11 cellular contexts compared by ENCODE assay signal in the genomic region with DNA sequence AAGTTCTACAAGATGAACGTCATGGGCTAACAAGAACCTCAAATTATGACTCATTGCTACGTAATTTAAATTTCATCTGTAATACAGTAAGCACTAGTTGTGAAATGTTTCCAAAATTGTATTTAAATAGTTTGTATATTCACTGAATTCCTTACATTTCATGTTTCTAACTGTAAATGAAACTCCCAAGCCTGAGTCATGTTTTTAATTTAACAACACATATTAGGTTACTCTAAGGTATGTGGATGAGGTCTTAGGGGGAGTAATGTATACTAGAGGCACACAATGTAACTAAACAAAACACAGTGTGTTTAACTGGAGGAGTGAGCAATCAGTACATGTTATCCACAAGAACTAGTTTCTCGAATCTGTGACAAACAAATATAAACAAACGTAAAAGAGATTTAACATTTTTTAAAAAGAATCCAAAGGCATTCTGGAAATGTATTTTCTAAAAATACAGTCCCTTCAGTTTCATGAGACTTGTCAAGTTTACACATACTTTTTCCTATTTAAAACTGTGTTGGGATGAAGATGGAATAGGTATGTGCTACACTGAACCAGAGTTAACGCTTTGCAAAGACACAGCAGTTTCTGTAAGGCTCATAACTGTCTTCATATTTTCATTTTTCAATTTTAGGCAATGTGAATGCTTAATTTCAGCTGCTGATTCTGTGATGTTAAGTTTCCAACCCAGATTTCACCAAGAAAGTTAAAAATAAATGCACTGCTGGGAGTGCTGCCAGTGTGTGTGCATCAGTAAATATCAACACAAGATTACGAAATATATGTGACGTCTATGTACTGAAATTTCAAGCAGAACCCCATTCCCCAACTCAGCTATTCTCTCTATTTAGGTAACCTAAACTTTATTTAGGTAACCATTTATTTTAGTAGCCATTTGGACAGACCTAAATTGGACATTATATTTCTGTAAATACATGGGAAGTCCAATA. TPM values are rescaled to one million over a fixed set of nuclear protein-coding genes. Genes with fewer than 3 reads are reported as not detected.
A peak's percentile ranks its signal among the peaks of the same experiment; 100 is the strongest.
DNase-seq lines count a peak whose midpoint lies in the region; ATAC-seq and TF ChIP-seq lines count a peak whose summit lies in the region.
"Had no signal": no experiment of that assay in that cellular context is flagged by ENCODE, and none has a peak within 500 bp of the region (broad histone marks: within the 10 kb centered on the region; RNA-seq: fewer than 3 reads in every experiment).

No MANE protein-coding gene starts in this region.

- no peak for ATAC-seq in activated CD8-positive, alpha-beta T cell treated with anti-CD3 and anti-CD28 coated beads for 36 hours
- no peak for ATAC-seq in activated CD8-positive, alpha-beta T cell treated with anti-CD3 and anti-CD28 coated beads, Interleukin-2, amount 10 ng/mL, durations not matched to agents 7 days and 5 days
- peak; percentile 49 to 62 for ATAC-seq in lower lobe of right lung
- ATAC-seq in GM21390 (IDR thresholded peaks at IDR 0.05; ENCODE audit: unreplicated experiment) = no peak

- POLR2A ChIA-PET in activated CD8-positive, alpha-beta T cell treated with anti-CD3 and anti-CD28 coated beads for 36 hours (lab: Charles Lee) = no interaction called here
- POLR2A ChIA-PET in activated CD8-positive, alpha-beta T cell treated with anti-CD3 and anti-CD28 coated beads, Interleukin-2, amount 10 ng/mL, durations not matched to agents 7 days and 5 days (lab: Charles Lee) = interaction anchor here (0.6 kb wide), 1 partner anchor 343 kb away, joined by 3 read pairs; no protein-coding TSS in a partner anchor

- H3K4me3 ChIP-seq in lower lobe of right lung (no peak overlapping the region), urinary bladder (ENCODE audit: low read depth, low read length) (no peak overlapping the region)

- no peaks in the 10 kb centered on the region for H3K27me3 Mint-ChIP-seq in activated CD8-positive, alpha-beta T cell treated with anti-CD3 and anti-CD28 coated beads for 36 hours
- H3K27me3 Mint-ChIP-seq in activated CD8-positive, alpha-beta T cell treated with anti-CD3 and anti-CD28 coated beads, Interleukin-2, amount 10 ng/mL, durations not matched to agents 7 days and 5 days (ENCODE audit: low read depth) = no peaks in the 10 kb centered on the region

- H3K27ac ChIP-seq in caudate nucleus (ENCODE audit: low read depth, low read length) (peak overlapping the region; percentile 39), lower lobe of right lung (peak overlapping the region; percentile 58), urinary bladder (ENCODE audit: low read depth) (peak overlapping the region; percentile 79)
- H3K27ac ChIP-seq: C4-2B had no signal

- no peak overlapping the region for H3K4me3 Mint-ChIP-seq in activated CD8-positive, alpha-beta T cell treated with anti-CD3 and anti-CD28 coated beads for 36 hours
- no peak overlapping the region for H3K4me3 Mint-ChIP-seq in activated CD8-positive, alpha-beta T cell treated with anti-CD3 and anti-CD28 coated beads, Interleukin-2, amount 10 ng/mL, durations not matched to agents 7 days and 5 days

- peaks cover 52% of the 10 kb centered on the region for H3K4me1 Mint-ChIP-seq in activated CD8-positive, alpha-beta T cell treated with anti-CD3 and anti-CD28 coated beads for 36 hours (ENCODE audit: low read depth)
- H3K4me1 Mint-ChIP-seq in activated CD8-positive, alpha-beta T cell treated with anti-CD3 and anti-CD28 coated beads, Interleukin-2, amount 10 ng/mL, durations not matched to agents 7 days and 5 days (ENCODE audit: low read depth) = peaks cover 28% of the 10 kb centered on the region

- DNase-seq in activated CD8-positive, alpha-beta T cell treated with anti-CD3 and anti-CD28 coated beads for 36 hours = no peak
- DNase-seq in activated CD8-positive, alpha-beta T cell treated with anti-CD3 and anti-CD28 coated beads, Interleukin-2, amount 10 ng/mL, durations not matched to agents 7 days and 5 days = no peak
- DNase-seq in caudate nucleus (lab: John Stamatoyannopoulos, UW) (no peak), lower lobe of right lung (no peak), NCI-H146 (lab: John Stamatoyannopoulos, UW) (no peak), NCI-H510A treated with DMSO at 0.1 percent for 48 hours (lab: John Stamatoyannopoulos, UW) (no peak)
- DNase-seq: NCI-H524 treated with DMSO at 0.1 percent for 48 hours, retina had no signal

- no peak for TF ChIP-seq CTCF in activated CD8-positive, alpha-beta T cell treated with anti-CD3 and anti-CD28 coated beads for 36 hours (IDR thresholded peaks at IDR 0.05)
- TF ChIP-seq CTCF in lower lobe of right lung (IDR thresholded peaks at IDR 0.05) = no peak

- peak overlapping the region; percentile 86 for H3K27ac Mint-ChIP-seq in activated CD8-positive, alpha-beta T cell treated with anti-CD3 and anti-CD28 coated beads for 36 hours
- H3K27ac Mint-ChIP-seq in activated CD8-positive, alpha-beta T cell treated with anti-CD3 and anti-CD28 coated beads, Interleukin-2, amount 10 ng/mL, durations not matched to agents 7 days and 5 days = no peak overlapping the region

- peaks cover 50% of the 10 kb centered on the region for H3K4me1 ChIP-seq in lower lobe of right lung
- H3K4me1 ChIP-seq in urinary bladder (ENCODE audit: insufficient read depth) = no peaks in the 10 kb centered on the region

- intact Hi-C loops in activated CD8-positive, alpha-beta T cell treated with anti-CD3 and anti-CD28 coated beads for 36 hours (cut with micrococcal nuclease) = no loop called here
- intact Hi-C loops in lower lobe of right lung (cut with DNase I) = no loop called here

- H3K27me3 ChIP-seq in lower lobe of right lung (ENCODE audit: low read depth) = no peaks in the 10 kb centered on the region

- H3K9me3 ChIP-seq in lower lobe of right lung = no peaks in the 10 kb centered on the region

- H3K9me3 Mint-ChIP-seq in activated CD8-positive, alpha-beta T cell treated with anti-CD3 and anti-CD28 coated beads for 36 hours = no peaks in the 10 kb centered on the region
- no peaks in the 10 kb centered on the region for H3K9me3 Mint-ChIP-seq in activated CD8-positive, alpha-beta T cell treated with anti-CD3 and anti-CD28 coated beads, Interleukin-2, amount 10 ng/mL, durations not matched to agents 7 days and 5 days (ENCODE audit: insufficient read depth)

- peaks cover 17% of the 10 kb centered on the region for H3K36me3 ChIP-seq in lower lobe of right lung
- H3K36me3 ChIP-seq in urinary bladder (ENCODE audit: insufficient read depth) = peaks cover 3% of the 10 kb centered on the region

- peaks cover 57% of the 10 kb centered on the region for H3K36me3 Mint-ChIP-seq in activated CD8-positive, alpha-beta T cell treated with anti-CD3 and anti-CD28 coated beads for 36 hours (ENCODE audit: low read depth)
- peaks cover 43% of the 10 kb centered on the region for H3K36me3 Mint-ChIP-seq in activated CD8-positive, alpha-beta T cell treated with anti-CD3 and anti-CD28 coated beads, Interleukin-2, amount 10 ng/mL, durations not matched to agents 7 days and 5 days (ENCODE audit: low read depth)

- CTCF ChIA-PET in activated CD8-positive, alpha-beta T cell treated with anti-CD3 and anti-CD28 coated beads for 36 hours (lab: Charles Lee) = interaction anchor here (1.1 to 1.4 kb wide), 3 partner anchors 14 to 20 kb away, joined by 3 to 8 read pairs (median 3); no protein-coding TSS in a partner anchor
- CTCF ChIA-PET in activated CD8-positive, alpha-beta T cell treated with anti-CD3 and anti-CD28 coated beads, Interleukin-2, amount 10 ng/mL, durations not matched to agents 7 days and 5 days (lab: Charles Lee) = interaction anchor here (2.0 kb wide), 1 partner anchor 20 kb away, joined by 8 read pairs; no protein-coding TSS in a partner anchor

- 18% methylated on average over 7 of the region's 7 CpGs for WGBS in urinary bladder

RNA-seq across cellular contexts. Expression of a gene that starts 52.6 kb away (rescaled TPM):
- 10 to 100 TPM; 87.7 to 89.1 TPM for total RNA-seq in activated CD8-positive, alpha-beta T cell treated with anti-CD3 and anti-CD28 coated beads for 36 hours
- 10 to 100 TPM; 78.7 to 84.1 TPM for total RNA-seq in activated CD8-positive, alpha-beta T cell treated with anti-CD3 and anti-CD28 coated beads, Interleukin-2, amount 10 ng/mL, durations not matched to agents 7 days and 5 days
- total RNA-seq in lower lobe of right lung (58.6 TPM), urinary bladder (70.7 TPM)
- 82.8 TPM for polyA plus RNA-seq in urinary bladder

Comparison
In these comparisons a context has a peak if more than half of its experiments do, and no peak if none do; other contexts are left out.
1. ATAC-seq: peak in lower lobe of right lung (2 of 2); none in activated CD8-positive, alpha-beta T cell treated with anti-CD3 and anti-CD28 coated beads for 36 hours (single experiment), activated CD8-positive, alpha-beta T cell treated with anti-CD3 and anti-CD28 coated beads, Interleukin-2, amount 10 ng/mL, durations not matched to agents 7 days and 5 days (single experiment) and GM21390 (single experiment).
2. Peak in every context shown above with its lines, with median percentiles within 50 percentile points of each other: H3K27ac ChIP-seq.